18 cellular contexts compared by ENCODE assay signal in genomic region chr11:24588075-24588474, GRCh38.
DNase-seq lines count a peak whose midpoint lies in the region; ATAC-seq and TF ChIP-seq lines count a peak whose summit lies in the region.
"Had no signal": no experiment of that assay in that cellular context is flagged by ENCODE, and none has a peak within 500 bp of the region (broad histone marks: within the 10 kb centered on the region; RNA-seq: fewer than 3 reads in every experiment).

No MANE protein-coding gene starts in this region.

- in situ Hi-C loops in IMR-90 (cut with MboI; ENCODE audit: low sequenced_read_pairs): no loop called here

- H4K5ac ChIP-seq in IMR-90 (ENCODE audit: low read depth, low read length): no peak overlapping the region

- no peaks in the 10 kb centered on the region for H3K36me3 Mint-ChIP-seq in progenitor cell of endocrine pancreas (ENCODE audit: insufficient read depth)
- H3K36me3 Mint-ChIP-seq in activated T-cell treated with anti-CD3 and anti-CD28 coated beads, Interleukin-2, amount 50 U/mL, for 4 hours (ENCODE audit: insufficient read depth): no peaks in the 10 kb centered on the region
- H3K36me3 Mint-ChIP-seq: CD4-positive, alpha-beta memory T cell; naive B cell had no signal

- H3K79me2 ChIP-seq in ACC112 (ENCODE audit: control insufficient read depth, insufficient read depth, low read length, unreplicated experiment): no peaks in the 10 kb centered on the region

- H2AK9ac ChIP-seq in IMR-90 (replicated peaks; ENCODE audit: low read depth, low read length, poor library complexity): no peak overlapping the region

- H3K9me3 ChIP-seq in IMR-90 (ENCODE audit: control insufficient read depth, insufficient read depth, low read length): no peaks in the 10 kb centered on the region
- H3K9me3 ChIP-seq: colonic mucosa, esophagus muscularis mucosa had no signal

- no peak overlapping the region for H3K23ac ChIP-seq in IMR-90 (ENCODE audit: low read depth, low read length)

- TF ChIP-seq CTCF in IMR-90 (conservative IDR thresholded peaks at IDR 0.05; ENCODE audit: low read depth, low read length) (no peak), foreskin keratinocyte (conservative IDR thresholded peaks at IDR 0.05) (peak; percentile 11), progenitor cell of endocrine pancreas (IDR thresholded peaks at IDR 0.05; ENCODE audit: unreplicated experiment) (no peak)

- no peak overlapping the region for H3K4me3 Mint-ChIP-seq in progenitor cell of endocrine pancreas (ENCODE audit: low read depth)
- H3K4me3 Mint-ChIP-seq in activated T-cell treated with anti-CD3 and anti-CD28 coated beads, Interleukin-2, amount 50 U/mL, for 4 hours: no peak overlapping the region
- H3K4me3 Mint-ChIP-seq: CD4-positive, alpha-beta memory T cell; naive B cell had no signal

- H3K79me1 ChIP-seq in IMR-90 (ENCODE audit: low read depth in 1 of 2, low read length in 2 of 2): no peaks in the 10 kb centered on the region

- H3K27ac ChIP-seq in ACC112 (ENCODE audit: low read depth, low read length) (peak overlapping the region; percentile 78), IMR-90 (ENCODE audit: insufficient read depth, low read length) (no peak overlapping the region; the same call in 1 of the 2 replicates), foreskin keratinocyte (no peak overlapping the region)
- H3K27ac ChIP-seq: colonic mucosa, esophagus muscularis mucosa, SK-N-MC had no signal

- no peaks in the 10 kb centered on the region for H3K9me3 Mint-ChIP-seq in progenitor cell of endocrine pancreas (ENCODE audit: low read depth)
- no peaks in the 10 kb centered on the region for H3K9me3 Mint-ChIP-seq in activated T-cell treated with anti-CD3 and anti-CD28 coated beads, Interleukin-2, amount 50 U/mL, for 4 hours

- no peaks in the 10 kb centered on the region for H3K27me3 Mint-ChIP-seq in progenitor cell of endocrine pancreas
- H3K27me3 Mint-ChIP-seq in activated T-cell treated with anti-CD3 and anti-CD28 coated beads, Interleukin-2, amount 50 U/mL, for 4 hours (ENCODE audit: low read depth): no peaks in the 10 kb centered on the region
- H3K27me3 Mint-ChIP-seq: CD4-positive, alpha-beta memory T cell; naive B cell had no signal

- 18% methylated on average over 2 of the region's 3 CpGs; no CpG with 5 or more reads in 1 of the 2 experiments for WGBS in IMR-90 (ENCODE audit: extremely low coverage in 2 of 2, insufficient read length in 1 of 2), 2 experiments

- TF ChIP-seq RAD21 in IMR-90 (IDR thresholded peaks at IDR 0.05; ENCODE audit: low read length): no peak

- intact Hi-C loops in IMR-90 (cut with micrococcal nuclease): no loop called here

- no peaks in the 10 kb centered on the region; the same call in 1 of the 2 replicates for H3K9me1 ChIP-seq in IMR-90 (ENCODE audit: insufficient read depth, low read length)

- H2BK5ac ChIP-seq in IMR-90 (ENCODE audit: low read depth, low read length, poor library complexity, severe bottlenecking): peak overlapping the region; percentile 63

- H3K4me1 ChIP-seq in ACC112 (ENCODE audit: control insufficient read depth, insufficient read depth, low read length, unreplicated experiment): peaks cover 42% of the 10 kb centered on the region
- peaks cover 4% of the 10 kb centered on the region; the same call in 1 of the 2 replicates for H3K4me1 ChIP-seq in IMR-90 (ENCODE audit: control insufficient read depth, insufficient read depth, low read length)
- peaks cover 12% of the 10 kb centered on the region for H3K4me1 ChIP-seq in foreskin keratinocyte
- H3K4me1 ChIP-seq: colonic mucosa, esophagus muscularis mucosa had no signal

- DNase-seq in IMR-90 (peak; percentile 79), astrocyte of the hippocampus (ENCODE audit: low read depth, low spot score) (peak; percentile 28), foreskin keratinocyte (peak; percentile 38 to 70), progenitor cell of endocrine pancreas (ENCODE audit: low spot score, unreplicated experiment) (no peak)
- no peak for DNase-seq in activated T-cell treated with anti-CD3 and anti-CD28 coated beads, Interleukin-2, amount 50 U/mL, for 4 hours
- DNase-seq: activated CD4-positive, alpha-beta T cell treated with anti-CD3 and anti-CD28 coated beads, Interleukin-2, amount 50 U/mL, for 48 hours; CD4-positive, alpha-beta memory T cell; colonic mucosa; naive B cell; NCI-H1694; NCI-H510A; stimulated activated CD4-positive, alpha-beta T cell treated with anti-CD3 and anti-CD28 coated beads, Interleukin-12 subunit alpha, Interleukin-12 subunit beta, amount 100 ng/mL, for 4 hours; stimulated activated naive CD4-positive, alpha-beta T cell treated with Interleukin-2 at 50 U/mL for 16 hours had no signal

- H3K27ac Mint-ChIP-seq in progenitor cell of endocrine pancreas: no peak overlapping the region
- H3K27ac Mint-ChIP-seq: CD4-positive, alpha-beta memory T cell; naive B cell had no signal

- no peaks in the 10 kb centered on the region for H4K20me1 ChIP-seq in IMR-90 (ENCODE audit: insufficient read depth, low read length)

- peak; percentile 55 for ATAC-seq in IMR-90 (ENCODE audit: low read depth)
- peak; percentile 97 for ATAC-seq in foreskin keratinocyte
- ATAC-seq in HG02885 (IDR thresholded peaks at IDR 0.05; ENCODE audit: poor library complexity, unreplicated experiment): no peak
- no peak for ATAC-seq in HG02970 (IDR thresholded peaks at IDR 0.05; ENCODE audit: low FRiP score, unreplicated experiment)
- ATAC-seq in activated T-cell treated with anti-CD3 and anti-CD28 coated beads, Interleukin-2, amount 50 U/mL, for 4 hours: no peak

- dilution Hi-C loops in IMR-90 (cut with HindIII; ENCODE audit: low sequenced_read_pairs, unreplicated experiment): no loop called here

- no peaks in the 10 kb centered on the region for H3K36me3 ChIP-seq in ACC112 (ENCODE audit: insufficient read depth, low read length)
- no peaks in the 10 kb centered on the region for H3K36me3 ChIP-seq in IMR-90 (ENCODE audit: control insufficient read depth, insufficient read depth, low read length)
- H3K36me3 ChIP-seq: colonic mucosa, esophagus muscularis mucosa had no signal

- H2BK15ac ChIP-seq in IMR-90 (ENCODE audit: low read depth, low read length): no peak overlapping the region

- H4K8ac ChIP-seq in IMR-90 (ENCODE audit: low read depth in 2 of 2, low read length in 2 of 2): no peak overlapping the region

- H3K4me3 ChIP-seq in ACC112 (ENCODE audit: low read depth, low read length) (peak overlapping the region; percentile 46; the same call in 1 of the 2 replicates), IMR-90 (ENCODE audit: insufficient read depth, low read depth, low read length) (no peak overlapping the region)
- H3K4me3 ChIP-seq: colonic mucosa, esophagus muscularis mucosa, SK-N-MC had no signal

- H3K56ac ChIP-seq in IMR-90 (ENCODE audit: extremely low read depth, insufficient read depth, low read length): no peak overlapping the region

- H2AFZ ChIP-seq in ACC112 (ENCODE audit: low read length, unreplicated experiment) (no peak overlapping the region), IMR-90 (replicated peaks; ENCODE audit: low read length, poor library complexity) (no peak overlapping the region)

- H3K4me2 ChIP-seq in IMR-90 (ENCODE audit: low read depth, low read length): peak overlapping the region; percentile 86

- H3K27me3 ChIP-seq in ACC112 (ENCODE audit: insufficient read depth, low read length) (no peaks in the 10 kb centered on the region), IMR-90 (ENCODE audit: control insufficient read depth, insufficient read depth, low read length) (no peaks in the 10 kb centered on the region), foreskin keratinocyte (no peaks in the 10 kb centered on the region)
- H3K27me3 ChIP-seq: colonic mucosa, esophagus muscularis mucosa had no signal

- H3K18ac ChIP-seq in IMR-90 (ENCODE audit: low read depth, low read length): no peak overlapping the region

- no peak overlapping the region for H4K91ac ChIP-seq in IMR-90 (ENCODE audit: insufficient read depth, low read depth, low read length)

- no peak overlapping the region for H2BK20ac ChIP-seq in IMR-90 (ENCODE audit: low read depth, low read length)

- BruUV-seq in IMR-90 (replicated peaks; lab: Mats Ljungman, UMichigan): no TSS peak

- 0 out of 2 replicates have a peak overlapping the region, but pooled peaks have one; percentile 51 for H2BK120ac ChIP-seq in IMR-90 (ENCODE audit: low read depth, low read length)

- H3K4me1 Mint-ChIP-seq in progenitor cell of endocrine pancreas (ENCODE audit: low read depth): peaks cover 1% of the 10 kb centered on the region
- H3K4me1 Mint-ChIP-seq in activated T-cell treated with anti-CD3 and anti-CD28 coated beads, Interleukin-2, amount 50 U/mL, for 4 hours (ENCODE audit: low read depth): no peaks in the 10 kb centered on the region
- H3K4me1 Mint-ChIP-seq: CD4-positive, alpha-beta memory T cell; naive B cell had no signal

- CTCF ChIA-PET in IMR-90 (lab: Yijun Ruan, JAX): interaction anchor here (0.6 to 0.7 kb wide), 2 partner anchors 19 to 1292 kb away, joined by 3 read pairs; no protein-coding TSS in a partner anchor

- POLR2A ChIA-PET in IMR-90 (lab: Charles Lee; ENCODE audit: unreplicated experiment): interaction anchor here (0.6 kb wide), 1 partner anchor 121 kb away, joined by 3 read pairs; no protein-coding TSS in a partner anchor

- H3K14ac ChIP-seq in IMR-90 (replicated peaks; ENCODE audit: low read depth, low read length): no peak overlapping the region

- no peak for TF ChIP-seq POLR2A in IMR-90 (IDR thresholded peaks at IDR 0.05; ENCODE audit: low read depth, low read length)

- no peak overlapping the region for H2AK5ac ChIP-seq in IMR-90 (ENCODE audit: low read depth, low read length)

- no peak overlapping the region for H3K9ac ChIP-seq in IMR-90 (ENCODE audit: low read depth, low read length)

- H3K4ac ChIP-seq in IMR-90 (ENCODE audit: low read depth, low read length): no peak overlapping the region

TF ChIP-seq in IMR-90, 13 proteins besides CTCF, POLR2A, EP300 and RAD21 (continues in another document):
- TF ChIP-seq FOS (IDR thresholded peaks at IDR 0.05; ENCODE audit: low read depth, low read length) (peak; percentile 83), USF2 (IDR thresholded peaks at IDR 0.05; ENCODE audit: low read depth, low read length) (no peak), MAFK (IDR thresholded peaks at IDR 0.05; ENCODE audit: low read depth, low read length) (no peak), CHD1 (IDR thresholded peaks at IDR 0.05; ENCODE audit: low read depth, low read length) (no peak), RFX5 (IDR thresholded peaks at IDR 0.05; ENCODE audit: low read depth, low read length) (no peak), BHLHE40 (IDR thresholded peaks at IDR 0.05; ENCODE audit: low read depth, low read length) (peak; percentile 78), NFE2L2 (IDR thresholded peaks at IDR 0.05; ENCODE audit: low read depth, low read length) (no peak), RCOR1 (IDR thresholded peaks at IDR 0.05; ENCODE audit: insufficient replicate concordance, low read length) (no peak)

Comparison
In these comparisons a context has a peak if more than half of its experiments do, and no peak if none do; other contexts are left out.
1. ATAC-seq: peak in IMR-90 (single experiment) and foreskin keratinocyte (single experiment); none in HG02885 (single experiment), HG02970 (single experiment) and activated T-cell treated with anti-CD3 and anti-CD28 coated beads, Interleukin-2, amount 50 U/mL, for 4 hours (0 of 2).
2. DNase-seq: peak in IMR-90 (single experiment), astrocyte of the hippocampus (single experiment) and foreskin keratinocyte (2 of 2); none in progenitor cell of endocrine pancreas (single experiment) and activated T-cell treated with anti-CD3 and anti-CD28 coated beads, Interleukin-2, amount 50 U/mL, for 4 hours (single experiment).